ENCODE assay signal across 8 cellular contexts in the genomic region with DNA sequence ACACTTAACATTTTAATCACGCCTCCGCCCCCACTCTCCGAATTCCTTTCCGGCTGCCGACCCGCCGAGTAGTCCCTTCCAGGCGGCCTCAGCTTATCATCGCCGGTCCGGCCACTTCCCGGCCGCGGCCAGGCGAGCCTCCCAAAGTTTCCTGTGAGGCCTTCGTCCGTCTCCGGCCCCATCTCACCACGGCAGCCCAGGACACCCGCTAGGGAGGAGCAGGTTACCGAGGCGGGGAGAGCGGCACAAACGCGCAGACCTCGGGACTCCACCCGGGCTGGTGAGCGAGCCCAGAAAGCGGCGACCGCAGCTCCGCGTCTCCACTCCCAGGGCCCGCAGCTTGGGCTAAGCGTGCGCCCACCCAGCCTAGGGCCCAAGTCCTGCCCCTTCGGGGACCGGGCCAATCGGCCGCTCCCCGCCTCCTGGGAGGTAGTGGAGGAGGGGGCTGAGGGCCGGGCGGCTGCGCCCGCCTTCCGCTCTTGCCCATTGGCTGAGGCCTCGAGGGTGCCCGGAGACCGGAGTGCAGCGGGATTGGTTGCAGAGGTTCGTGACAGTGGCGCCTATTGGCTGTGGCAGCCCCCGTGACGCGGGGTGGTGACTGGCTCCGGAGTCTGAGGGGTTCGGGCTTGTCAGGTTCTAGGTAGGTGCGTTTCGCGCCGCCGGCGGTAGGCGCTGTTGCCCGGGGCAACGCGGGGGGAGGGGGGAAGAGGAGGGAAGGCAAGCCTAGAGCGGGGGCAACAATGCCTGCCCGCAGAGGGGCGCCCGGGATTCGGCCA. TPM values are rescaled to one million over a fixed set of nuclear protein-coding genes. Genes with fewer than 3 reads are reported as not detected.
DNase-seq lines count a peak whose midpoint lies in the region; ATAC-seq and TF ChIP-seq lines count a peak whose summit lies in the region.

No MANE protein-coding gene starts in this region.

- H3K27ac ChIP-seq in coronary artery: peak overlapping the region; percentile 97

- no peaks in the 10 kb centered on the region for H3K9me3 Mint-ChIP-seq in activated CD4-positive, alpha-beta T cell treated with anti-CD3 and anti-CD28 coated beads, Interleukin-2, amount 10 ng/mL, durations not matched to agents 24 days and 14 days

- no peaks in the 10 kb centered on the region for H3K27me3 ChIP-seq in BJ (ENCODE audit: control insufficient read depth, insufficient read depth, low read length)

- peak overlapping the region; percentile 84 for H3K27ac Mint-ChIP-seq in activated CD4-positive, alpha-beta T cell treated with anti-CD3 and anti-CD28 coated beads, Interleukin-2, amount 10 ng/mL, durations not matched to agents 24 days and 14 days

- H3K36me3 ChIP-seq in BJ (ENCODE audit: control insufficient read depth, insufficient read depth, low read length): no peaks in the 10 kb centered on the region

- peak overlapping the region; percentile 87 for H3K4me3 Mint-ChIP-seq in activated CD4-positive, alpha-beta T cell treated with anti-CD3 and anti-CD28 coated beads, Interleukin-2, amount 10 ng/mL, durations not matched to agents 24 days and 14 days

- DNase-seq in BJ (ENCODE audit: low read depth) (peak; percentile 94), NCI-H510A (lab: John Stamatoyannopoulos, UW) (peak; percentile 87), coronary artery (ENCODE audit: low spot score) (peak; percentile 100), left colon (peak; percentile 98 to 99)
- DNase-seq in activated CD4-positive, alpha-beta T cell treated with anti-CD3 and anti-CD28 coated beads, Interleukin-2, amount 10 ng/mL, durations not matched to agents 24 days and 14 days: peak; percentile 99
- DNase-seq in stimulated activated CD4-positive, alpha-beta T cell treated with anti-CD3 and anti-CD28 coated beads, Interleukin-1b, Interleukin-23, amount 100 ng/mL, for 48 hours: peak; percentile 98

- H3K4me3 ChIP-seq in BJ (ENCODE audit: low read depth, low read length) (peak overlapping the region; percentile 90), coronary artery (peak overlapping the region; percentile 100)

- intact Hi-C loops in activated CD4-positive, alpha-beta T cell treated with anti-CD3 and anti-CD28 coated beads, Interleukin-2, amount 10 ng/mL, durations not matched to agents 24 days and 14 days (cut with micrococcal nuclease): loop anchor here (1.0 to 5.0 kb wide), 5 partner anchors 20 to 1339 kb away; a partner anchor contains a TSS
- intact Hi-C loops in left colon (cut with DNase I, micrococcal nuclease): no loop called here

- H3K36me3 Mint-ChIP-seq in activated CD4-positive, alpha-beta T cell treated with anti-CD3 and anti-CD28 coated beads, Interleukin-2, amount 10 ng/mL, durations not matched to agents 24 days and 14 days (ENCODE audit: low read depth): no peaks in the 10 kb centered on the region

- peak; percentile 9; the same call in 1 of the 2 replicates for TF ChIP-seq CTCF in BJ (IDR thresholded peaks at IDR 0.05; ENCODE audit: insufficient read depth, low read depth, low read length)
- no peak for TF ChIP-seq CTCF in coronary artery (IDR thresholded peaks at IDR 0.05)

- ATAC-seq in HG03439 (IDR thresholded peaks at IDR 0.05; ENCODE audit: unreplicated experiment) (peak; percentile 98), left colon (peak; percentile 96)

- H3K27me3 Mint-ChIP-seq in activated CD4-positive, alpha-beta T cell treated with anti-CD3 and anti-CD28 coated beads, Interleukin-2, amount 10 ng/mL, durations not matched to agents 24 days and 14 days: peaks cover 37% of the 10 kb centered on the region

- TF ChIP-seq POLR2A in GM19193 (IDR thresholded peaks at IDR 0.05; ENCODE audit: extremely low read depth, insufficient read depth, insufficient read length): peak; percentile 99

- CTCF ChIA-PET in BJ (lab: Yijun Ruan, JAX): interaction anchor here (0.7 kb wide), 1 partner anchor 107 kb away, joined by 3 read pairs; no protein-coding TSS in a partner anchor

- POLR2A ChIA-PET in BJ (lab: Charles Lee): interaction anchor here (0.5 to 1.3 kb wide), 2 partner anchors 14 to 21 kb away, joined by 4 to 7 read pairs; no protein-coding TSS in a partner anchor

- peaks cover 8% of the 10 kb centered on the region for H3K4me1 Mint-ChIP-seq in activated CD4-positive, alpha-beta T cell treated with anti-CD3 and anti-CD28 coated beads, Interleukin-2, amount 10 ng/mL, durations not matched to agents 24 days and 14 days

RNA-seq across cellular contexts. Expression of a gene that starts 0.8 kb away (rescaled TPM):
- 4.0 and 11.6 TPM in 2 replicates for polyA plus RNA-seq in BJ (2011; rRNA removed)
- 14.4 and 19.2 TPM in 2 replicates for polyA minus RNA-seq in BJ (2011; rRNA and poly(A)+ RNA removed)
- total RNA-seq in activated CD4-positive, alpha-beta T cell treated with anti-CD3 and anti-CD28 coated beads, Interleukin-2, amount 10 ng/mL, durations not matched to agents 24 days and 14 days: 3.5 and 4.3 TPM in 2 replicates
- 10 to 100 TPM; 11.6 to 15.6 TPM for total RNA-seq in left colon

Comparison
In these comparisons a context has a peak if more than half of its experiments do, and no peak if none do; other contexts are left out.
1. Peak in every context shown above with its lines: DNase-seq, ATAC-seq, H3K4me3 ChIP-seq and H3K27ac ChIP-seq.